In genomic region chr2:43522177-43522576, GRCh38 we compare ENCODE assay signal across 33 cellular contexts.
"Had no signal": no experiment of that assay in that cellular context is flagged by ENCODE, and none has a peak within 500 bp of the region (broad histone marks: within the 10 kb centered on the region; RNA-seq: fewer than 3 reads in every experiment).

No MANE protein-coding gene starts in this region.

- DNase-seq: activated CD4-positive, alpha-beta memory T cell treated with anti-CD3 and anti-CD28 coated beads, Interleukin-2, amount 10 ng/mL, durations not matched to agents 7 days and 5 days; activated CD4-positive, alpha-beta T cell treated with anti-CD3 and anti-CD28 coated beads for 1 hour; activated CD4-positive, alpha-beta T cell treated with anti-CD3 and anti-CD28 coated beads for 48 hours; activated CD4-positive, CD25-positive, alpha-beta regulatory T cell; activated CD8-positive, alpha-beta memory T cell treated with anti-CD3 and anti-CD28 coated beads for 24 hours; activated CD8-positive, alpha-beta memory T cell treated with anti-CD3 and anti-CD28 coated beads, Interleukin-2, amount 10 ng/mL, durations not matched to agents 7 days and 5 days; activated CD8-positive, alpha-beta memory T cell treated with anti-CD3 and anti-CD28 coated beads, Interleukin-2, amount 50 U/mL, for 48 hours; activated effector memory CD4-positive, alpha-beta T cell treated with Interleukin-2 at 50 U/mL for 16 hours; activated naive CD4-positive, alpha-beta T cell; activated naive CD4-positive, alpha-beta T cell treated with anti-CD3 and anti-CD28 coated beads, Interleukin-2, amount 50 U/mL, for 16 hours; activated T-cell treated with anti-CD3 and anti-CD28 coated beads, Interleukin-2, amount 50 U/mL, for 48 hours; adrenal gland; anterior cingulate cortex; caudate nucleus; cerebellar nuclear complex; NCI-H1105; NCI-H1417 treated with DMSO at 0.1 percent for 48 hours; NCI-H187 treated with DMSO at 0.1 percent for 48 hours; NCI-H2081; NCI-H2171 treated with DMSO at 0.1 percent for 48 hours; NCI-H2227 treated with DMSO at 0.1 percent for 48 hours; NCI-H446 treated with DMSO at 0.1 percent for 48 hours; NCI-H524; NCI-H69; OCI-M1; Right ventricle myocardium superior; T-helper 1 cell; T-helper 2 cell; T-helper 9 cell; WERI-Rb-1 had no signal

- H3K4me3 ChIP-seq: adrenal gland, K562, SK-N-MC had no signal

- H3K27me3 ChIP-seq: adrenal gland had no signal

- H3K4me3 Mint-ChIP-seq: activated CD4-positive, alpha-beta memory T cell treated with anti-CD3 and anti-CD28 coated beads, Interleukin-2, amount 10 ng/mL, durations not matched to agents 7 days and 5 days; activated CD8-positive, alpha-beta memory T cell treated with anti-CD3 and anti-CD28 coated beads, Interleukin-2, amount 10 ng/mL, durations not matched to agents 7 days and 5 days; brain had no signal

- H3K27ac Mint-ChIP-seq: activated CD4-positive, alpha-beta memory T cell treated with anti-CD3 and anti-CD28 coated beads, Interleukin-2, amount 10 ng/mL, durations not matched to agents 7 days and 5 days; activated CD8-positive, alpha-beta memory T cell treated with anti-CD3 and anti-CD28 coated beads, Interleukin-2, amount 10 ng/mL, durations not matched to agents 7 days and 5 days had no signal

- H3K36me3 ChIP-seq: adrenal gland, WERI-Rb-1 had no signal

- H3K27ac ChIP-seq: SK-N-MC, WERI-Rb-1 had no signal

- H3K27me3 Mint-ChIP-seq: activated CD4-positive, alpha-beta memory T cell treated with anti-CD3 and anti-CD28 coated beads, Interleukin-2, amount 10 ng/mL, durations not matched to agents 7 days and 5 days; activated CD8-positive, alpha-beta memory T cell treated with anti-CD3 and anti-CD28 coated beads, Interleukin-2, amount 10 ng/mL, durations not matched to agents 7 days and 5 days; brain had no signal

- ATAC-seq: activated CD8-positive, alpha-beta memory T cell treated with anti-CD3 and anti-CD28 coated beads, Interleukin-2, amount 10 ng/mL, durations not matched to agents 7 days and 5 days; K562 had no signal

- H3K9me3 ChIP-seq: adrenal gland had no signal
